ENCODE assay signal across 18 cellular contexts in genomic region chr18:74065366-74065765, GRCh38.
A peak's percentile ranks its signal among the peaks of the same experiment; 100 is the strongest.
DNase-seq lines count a peak whose midpoint lies in the region; ATAC-seq and TF ChIP-seq lines count a peak whose summit lies in the region.
"Had no signal": no experiment of that assay in that cellular context is flagged by ENCODE, and none has a peak within 500 bp of the region (broad histone marks: within the 10 kb centered on the region; RNA-seq: fewer than 3 reads in every experiment).

No MANE protein-coding gene starts in this region.

- intact Hi-C loops in CD4-positive, alpha-beta T cell (cut with DNase I, micrococcal nuclease), result no loop called here
- intact Hi-C loops in activated B cell treated with CpG ODN at 0.5 μM for 24 hours (cut with micrococcal nuclease), result no loop called here

- peaks cover 38% of the 10 kb centered on the region for H3K4me1 Mint-ChIP-seq in activated CD4-positive, alpha-beta T cell treated with anti-CD3 and anti-CD28 coated beads, Interleukin-2, amount 10 ng/mL, durations not matched to agents 7 days and 5 days
- peaks cover 23% of the 10 kb centered on the region for H3K4me1 Mint-ChIP-seq in CD4-positive, alpha-beta T cell (ENCODE audit: low read depth)
- H3K4me1 Mint-ChIP-seq in activated B cell treated with CpG ODN at 0.5 μM for 24 hours, result peaks cover 54% of the 10 kb centered on the region

- CTCF ChIA-PET in activated CD4-positive, alpha-beta T cell treated with anti-CD3 and anti-CD28 coated beads, Interleukin-2, amount 10 ng/mL, durations not matched to agents 7 days and 5 days (lab: Charles Lee), result interaction anchor here (1.2 to 3.0 kb wide), 3 partner anchors 17 to 26 kb away, joined by 3 to 20 read pairs (median 5); no protein-coding TSS in a partner anchor
- CTCF ChIA-PET in CD4-positive, alpha-beta T cell (lab: Charles Lee), result no interaction called here
- CTCF ChIA-PET in activated B cell treated with CpG ODN at 0.5 μM for 24 hours (lab: Charles Lee), result interaction anchor here (1.2 to 3.4 kb wide), 2 partner anchors 17 to 24 kb away, joined by 4 to 21 read pairs; no protein-coding TSS in a partner anchor

- H3K27me3 Mint-ChIP-seq in activated CD4-positive, alpha-beta T cell treated with anti-CD3 and anti-CD28 coated beads, Interleukin-2, amount 10 ng/mL, durations not matched to agents 7 days and 5 days, result no peaks in the 10 kb centered on the region
- no peaks in the 10 kb centered on the region for H3K27me3 Mint-ChIP-seq in CD4-positive, alpha-beta T cell
- peaks cover 9% of the 10 kb centered on the region for H3K27me3 Mint-ChIP-seq in activated B cell treated with CpG ODN at 0.5 μM for 24 hours

- H3K27ac Mint-ChIP-seq in activated CD4-positive, alpha-beta T cell treated with anti-CD3 and anti-CD28 coated beads, Interleukin-2, amount 10 ng/mL, durations not matched to agents 7 days and 5 days, result peak overlapping the region; percentile 89
- peak overlapping the region; percentile 50 for H3K27ac Mint-ChIP-seq in CD4-positive, alpha-beta T cell
- peak overlapping the region; percentile 85 for H3K27ac Mint-ChIP-seq in activated B cell treated with CpG ODN at 0.5 μM for 24 hours
- H3K27ac Mint-ChIP-seq: GM23338 had no signal

- no peak overlapping the region for H3K4me3 ChIP-seq in Peyer's patch
- H3K4me3 ChIP-seq: GM23338, PC-9 had no signal

- peaks cover 1% of the 10 kb centered on the region for H3K36me3 Mint-ChIP-seq in activated CD4-positive, alpha-beta T cell treated with anti-CD3 and anti-CD28 coated beads, Interleukin-2, amount 10 ng/mL, durations not matched to agents 7 days and 5 days (ENCODE audit: low read depth)
- H3K36me3 Mint-ChIP-seq in CD4-positive, alpha-beta T cell (ENCODE audit: low read depth), result no peaks in the 10 kb centered on the region
- H3K36me3 Mint-ChIP-seq in activated B cell treated with CpG ODN at 0.5 μM for 24 hours (ENCODE audit: low read depth), result no peaks in the 10 kb centered on the region
- H3K36me3 Mint-ChIP-seq: CD14-positive monocyte had no signal

- no peak overlapping the region for H3K27ac ChIP-seq in CD4-positive, alpha-beta T cell (ENCODE audit: low read depth, low read length)
- H3K27ac ChIP-seq in Peyer's patch, result peak overlapping the region in 1 of 4 donors; percentile 52
- H3K27ac ChIP-seq: HL-60, PC-9 had no signal

- no peaks in the 10 kb centered on the region for H3K36me3 ChIP-seq in Peyer's patch

- POLR2A ChIA-PET in activated CD4-positive, alpha-beta T cell treated with anti-CD3 and anti-CD28 coated beads, Interleukin-2, amount 10 ng/mL, durations not matched to agents 7 days and 5 days (lab: Charles Lee), result no interaction called here
- POLR2A ChIA-PET in CD4-positive, alpha-beta T cell (lab: Charles Lee), result interaction anchor here (3.3 kb wide), 1 partner anchor 18 kb away, joined by 30 read pairs; no protein-coding TSS in a partner anchor
- POLR2A ChIA-PET in activated B cell treated with CpG ODN at 0.5 μM for 24 hours (lab: Charles Lee), result interaction anchor here (3.6 kb wide), 1 partner anchor 17 kb away, joined by 24 read pairs; no protein-coding TSS in a partner anchor

- no peak for ATAC-seq in CD4-positive, alpha-beta T cell (ENCODE audit: poor library complexity)
- no peak for ATAC-seq in activated B cell treated with CpG ODN at 0.5 μM for 24 hours (ENCODE audit: low read depth)
- ATAC-seq in GM18858 (IDR thresholded peaks at IDR 0.05; ENCODE audit: unreplicated experiment), result no peak
- ATAC-seq: GM23338 had no signal

- H3K27me3 ChIP-seq in CD4-positive, alpha-beta T cell (ENCODE audit: control insufficient read depth, insufficient read depth, low read length), result no peaks in the 10 kb centered on the region
- no peaks in the 10 kb centered on the region for H3K27me3 ChIP-seq in Peyer's patch

- no peak for DNase-seq in activated CD4-positive, alpha-beta T cell treated with anti-CD3 and anti-CD28 coated beads, Interleukin-2, amount 10 ng/mL, durations not matched to agents 7 days and 5 days
- DNase-seq in activated CD4-positive, alpha-beta T cell treated with anti-CD3 and anti-CD28 coated beads for 4 hours, result no peak
- DNase-seq in CD4-positive, alpha-beta T cell, result no peak
- DNase-seq in activated B cell treated with CpG ODN at 0.5 μM for 24 hours (no peak), left kidney (ENCODE audit: low read depth, low spot score) (peak; percentile 47), NCI-H2081 (lab: John Stamatoyannopoulos, UW) (no peak), Peyer's patch (no peak)
- DNase-seq: DMS79 treated with DMSO at 0.1 percent for 48 hours, GDM1, MV-4-11, NCI-H2107, NCI-H226, NCI-H526, PC-9 had no signal

- no peaks in the 10 kb centered on the region for H3K4me1 ChIP-seq in Peyer's patch

- no peaks in the 10 kb centered on the region for H3K9me3 Mint-ChIP-seq in activated CD4-positive, alpha-beta T cell treated with anti-CD3 and anti-CD28 coated beads, Interleukin-2, amount 10 ng/mL, durations not matched to agents 7 days and 5 days
- no peaks in the 10 kb centered on the region for H3K9me3 Mint-ChIP-seq in CD4-positive, alpha-beta T cell
- H3K9me3 Mint-ChIP-seq in activated B cell treated with CpG ODN at 0.5 μM for 24 hours, result no peaks in the 10 kb centered on the region
- H3K9me3 Mint-ChIP-seq: GM23338 had no signal

- peak overlapping the region; percentile 68 for H3K4me3 Mint-ChIP-seq in activated CD4-positive, alpha-beta T cell treated with anti-CD3 and anti-CD28 coated beads, Interleukin-2, amount 10 ng/mL, durations not matched to agents 7 days and 5 days
- H3K4me3 Mint-ChIP-seq in CD4-positive, alpha-beta T cell, result peak overlapping the region; percentile 16
- H3K4me3 Mint-ChIP-seq in activated B cell treated with CpG ODN at 0.5 μM for 24 hours, result peak overlapping the region; percentile 9
- H3K4me3 Mint-ChIP-seq: CD14-positive monocyte, GM23338 had no signal

- no peaks in the 10 kb centered on the region for H3K9me3 ChIP-seq in CD4-positive, alpha-beta T cell (ENCODE audit: control insufficient read depth, low read length)
- no peaks in the 10 kb centered on the region for H3K9me3 ChIP-seq in Peyer's patch

- no peak for TF ChIP-seq CTCF in CD4-positive, alpha-beta T cell (IDR thresholded peaks at IDR 0.05)
- TF ChIP-seq CTCF in activated B cell treated with CpG ODN at 0.5 μM for 24 hours (IDR thresholded peaks at IDR 0.05) (no peak), Peyer's patch (IDR thresholded peaks at IDR 0.05) (no peak)

- no peak for TF ChIP-seq POLR2A in Peyer's patch (IDR thresholded peaks at IDR 0.05)

Comparison
In these comparisons a context has a peak if more than half of its experiments do, and no peak if none do; other contexts are left out.
1. H3K4me3 Mint-ChIP-seq: peak in every context shown above with its lines; median percentile 68 in activated CD4-positive, alpha-beta T cell treated with anti-CD3 and anti-CD28 coated beads, Interleukin-2, amount 10 ng/mL, durations not matched to agents 7 days and 5 days; 16 in CD4-positive, alpha-beta T cell; 9 in activated B cell treated with CpG ODN at 0.5 μM for 24 hours.